Comparison of ENCODE assay signal across 1 cellular context in genomic region chr12:64222011-64222765, GRCh38.
TF ChIP-seq lines count a peak whose summit lies in the region.

Gene KICS2, minus strand, starts transcription at chr12:64222296. Its CDS starts 59 bp downstream, at chr12:64222237.

TF ChIP-seq in HEK293, 187 proteins besides CTCF, POLR2A, EP300 and RAD21 (continued from another document and continues in another):
- no peak for TF ChIP-seq PRDM2 (tag by site-specific recombination; IDR thresholded peaks at IDR 0.05; ENCODE audit: borderline replicate concordance)
- TF ChIP-seq, protein P1, sequence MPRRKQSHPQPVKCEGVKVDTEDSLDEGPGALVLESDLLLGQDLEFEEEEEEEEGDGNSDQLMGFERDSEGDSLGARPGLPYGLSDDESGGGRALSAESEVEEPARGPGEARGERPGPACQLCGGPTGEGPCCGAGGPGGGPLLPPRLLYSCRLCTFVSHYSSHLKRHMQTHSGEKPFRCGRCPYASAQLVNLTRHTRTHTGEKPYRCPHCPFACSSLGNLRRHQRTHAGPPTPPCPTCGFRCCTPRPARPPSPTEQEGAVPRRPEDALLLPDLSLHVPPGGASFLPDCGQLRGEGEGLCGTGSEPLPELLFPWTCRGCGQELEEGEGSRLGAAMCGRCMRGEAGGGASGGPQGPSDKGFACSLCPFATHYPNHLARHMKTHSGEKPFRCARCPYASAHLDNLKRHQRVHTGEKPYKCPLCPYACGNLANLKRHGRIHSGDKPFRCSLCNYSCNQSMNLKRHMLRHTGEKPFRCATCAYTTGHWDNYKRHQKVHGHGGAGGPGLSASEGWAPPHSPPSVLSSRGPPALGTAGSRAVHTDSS (tag by site-specific recombination; IDR thresholded peaks at IDR 0.05): no peak
- TF ChIP-seq, protein P2, sequence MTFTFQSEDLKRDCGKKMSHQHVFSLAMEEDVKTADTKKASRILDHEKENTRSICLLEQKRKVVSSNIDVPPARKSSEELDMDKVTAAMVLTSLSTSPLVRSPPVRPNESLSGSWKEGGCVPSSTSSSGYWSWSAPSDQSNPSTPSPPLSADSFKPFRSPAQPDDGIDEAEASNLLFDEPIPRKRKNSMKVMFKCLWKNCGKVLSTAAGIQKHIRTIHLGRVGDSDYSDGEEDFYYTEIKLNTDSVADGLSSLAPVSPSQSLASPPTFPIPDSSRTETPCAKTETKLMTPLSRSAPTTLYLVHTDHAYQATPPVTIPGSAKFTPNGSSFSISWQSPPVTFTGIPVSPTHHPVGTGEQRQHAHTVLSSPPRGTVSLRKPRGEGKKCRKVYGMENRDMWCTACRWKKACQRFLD (tag by site-specific recombination; IDR thresholded peaks at IDR 0.05): no peak
- TF ChIP-seq ZNF324 (tag by site-specific recombination; IDR thresholded peaks at IDR 0.05): peak; percentile 91
- no peak for TF ChIP-seq ZNF624 (tag by site-specific recombination; IDR thresholded peaks at IDR 0.05)
- TF ChIP-seq ZNF133 (tag by site-specific recombination; IDR thresholded peaks at IDR 0.05): no peak
- TF ChIP-seq RBAK (tag by site-specific recombination; IDR thresholded peaks at IDR 0.05): peak; percentile 50; the same call in 1 of the 2 replicates
- 0 out of 2 replicates have a peak, but pooled peaks have one; percentile 14 for TF ChIP-seq SP2 (tag by site-specific recombination; IDR thresholded peaks at IDR 0.05)
- no peak for TF ChIP-seq TRIM28 (IDR thresholded peaks at IDR 0.05; ENCODE audit: borderline replicate concordance, low read length)
- TF ChIP-seq ZNF596 (tag by site-specific recombination; IDR thresholded peaks at IDR 0.05): 0 out of 2 replicates have a peak, but pooled peaks have one; percentile 22
- peak; percentile 100 for TF ChIP-seq ZBTB26 (tag by site-specific recombination; optimal IDR thresholded peaks at IDR 0.05)
- TF ChIP-seq ZNF19 (tag by site-specific recombination; IDR thresholded peaks at IDR 0.05; ENCODE audit: low read depth): no peak
- no peak for TF ChIP-seq ZNF26 (tag by site-specific recombination; IDR thresholded peaks at IDR 0.05)
- no peak for TF ChIP-seq ZNF544 (tag by site-specific recombination; IDR thresholded peaks at IDR 0.05)
- peak; percentile 70; the same call in 1 of the 2 replicates for TF ChIP-seq ZNF391 (tag by site-specific recombination; IDR thresholded peaks at IDR 0.05; ENCODE audit: borderline replicate concordance, low read depth)
- peak; percentile 29 for TF ChIP-seq SP3 (tag by site-specific recombination; IDR thresholded peaks at IDR 0.05)
- peak; percentile 85 for TF ChIP-seq ZBTB10 (tag by site-specific recombination; IDR thresholded peaks at IDR 0.05)
- TF ChIP-seq SALL2 (tag by site-specific recombination; IDR thresholded peaks at IDR 0.05; ENCODE audit: borderline replicate concordance): 0 out of 2 replicates have a peak, but pooled peaks have one; percentile 17
- no peak for TF ChIP-seq ZNF785 (tag by site-specific recombination; IDR thresholded peaks at IDR 0.05)
- peak; percentile 82 for TF ChIP-seq ZIC2 (tag by site-specific recombination; IDR thresholded peaks at IDR 0.05)
- TF ChIP-seq ZNF549 (tag by site-specific recombination; IDR thresholded peaks at IDR 0.05): no peak
- TF ChIP-seq ZNF548 (tag by site-specific recombination; IDR thresholded peaks at IDR 0.05): no peak
- no peak for TF ChIP-seq ZBTB1 (tag by site-specific recombination; IDR thresholded peaks at IDR 0.05)
- TF ChIP-seq ZNF791 (tag by site-specific recombination; IDR thresholded peaks at IDR 0.05): no peak
- no peak for TF ChIP-seq TCF7L2 (IDR thresholded peaks at IDR 0.05; ENCODE audit: borderline replicate concordance, low read depth, low read length)
- no peak for TF ChIP-seq ZNF175 (tag by site-specific recombination; IDR thresholded peaks at IDR 0.05)
- peak; percentile 70 for TF ChIP-seq ZNF561 (tag by site-specific recombination; IDR thresholded peaks at IDR 0.05; ENCODE audit: borderline replicate concordance)
- TF ChIP-seq ZNF664 (tag by site-specific recombination; IDR thresholded peaks at IDR 0.05): no peak
- no peak for TF ChIP-seq ZNF571 (tag by site-specific recombination; IDR thresholded peaks at IDR 0.05)
- TF ChIP-seq ZNF211 (tag by site-specific recombination; IDR thresholded peaks at IDR 0.05; ENCODE audit: low read depth): no peak
- TF ChIP-seq ZNF132 (tag by site-specific recombination; IDR thresholded peaks at IDR 0.05; ENCODE audit: borderline replicate concordance): no peak
- no peak for TF ChIP-seq ZNF311 (tag by site-specific recombination; IDR thresholded peaks at IDR 0.05; ENCODE audit: borderline replicate concordance)
- TF ChIP-seq ZNF223 (tag by site-specific recombination; IDR thresholded peaks at IDR 0.05): peak; percentile 90
- TF ChIP-seq ZNF239 (tag by site-specific recombination; IDR thresholded peaks at IDR 0.05): no peak
- peak; percentile 56 for TF ChIP-seq ZNF24 (tag by site-specific recombination; IDR thresholded peaks at IDR 0.05)
- TF ChIP-seq ZNF341 (tag by site-specific recombination; IDR thresholded peaks at IDR 0.05; ENCODE audit: low read depth): peak; percentile 78; the same call in 1 of the 2 replicates
- TF ChIP-seq ZNF398 (tag by site-specific recombination; IDR thresholded peaks at IDR 0.05): peak; percentile 30; the same call in 1 of the 2 replicates
- TF ChIP-seq, protein P3, sequence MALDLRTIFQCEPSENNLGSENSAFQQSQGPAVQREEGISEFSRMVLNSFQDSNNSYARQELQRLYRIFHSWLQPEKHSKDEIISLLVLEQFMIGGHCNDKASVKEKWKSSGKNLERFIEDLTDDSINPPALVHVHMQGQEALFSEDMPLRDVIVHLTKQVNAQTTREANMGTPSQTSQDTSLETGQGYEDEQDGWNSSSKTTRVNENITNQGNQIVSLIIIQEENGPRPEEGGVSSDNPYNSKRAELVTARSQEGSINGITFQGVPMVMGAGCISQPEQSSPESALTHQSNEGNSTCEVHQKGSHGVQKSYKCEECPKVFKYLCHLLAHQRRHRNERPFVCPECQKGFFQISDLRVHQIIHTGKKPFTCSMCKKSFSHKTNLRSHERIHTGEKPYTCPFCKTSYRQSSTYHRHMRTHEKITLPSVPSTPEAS (tag by site-specific recombination; IDR thresholded peaks at IDR 0.05): peak; percentile 21; the same call in 1 of the 2 replicates
- TF ChIP-seq ZNF521 (tag by site-specific recombination; IDR thresholded peaks at IDR 0.05): no peak
- peak; percentile 64; the same call in 1 of the 2 replicates for TF ChIP-seq ZSCAN18 (tag by site-specific recombination; IDR thresholded peaks at IDR 0.05)
- peak; percentile 45 for TF ChIP-seq KLF9 (tag by site-specific recombination; IDR thresholded peaks at IDR 0.05; ENCODE audit: low read depth)
- no peak for TF ChIP-seq ZNF701 (tag by site-specific recombination; IDR thresholded peaks at IDR 0.05)
- no peak for TF ChIP-seq GLI2 (tag by site-specific recombination; IDR thresholded peaks at IDR 0.05; ENCODE audit: borderline replicate concordance, low read depth)
